In the genomic region with DNA sequence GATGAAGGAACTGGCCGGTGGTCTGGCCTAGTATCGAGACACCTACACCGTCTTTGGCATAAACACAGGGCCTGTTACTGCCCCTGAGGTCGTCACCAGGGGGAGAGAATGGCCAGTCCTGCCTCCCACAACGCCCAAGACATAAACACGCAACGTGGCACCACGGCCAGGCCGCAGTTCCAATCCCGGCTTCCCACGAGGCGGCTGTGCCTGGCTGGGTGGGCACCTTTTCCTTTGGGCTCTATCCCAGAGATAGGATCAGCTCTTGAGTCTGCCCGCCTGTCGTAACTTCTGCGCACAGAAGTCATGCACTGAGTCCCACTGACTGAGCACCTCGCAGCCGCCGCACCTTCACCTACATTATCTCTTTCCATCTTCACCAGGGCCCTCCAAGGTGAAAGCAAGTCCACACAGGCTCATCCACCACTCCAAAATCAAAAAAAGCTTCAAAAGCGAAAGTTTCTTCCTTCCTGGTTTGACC, we compare ENCODE assay signal across 8 cellular contexts. TPM values are rescaled to one million over a fixed set of nuclear protein-coding genes. Genes with fewer than 3 reads are reported as not detected.
DNase-seq lines count a peak whose midpoint lies in the region; ATAC-seq, FAIRE-seq and TF ChIP-seq lines count a peak whose summit lies in the region.

No MANE protein-coding gene starts in this region.

- H3K36me3 Mint-ChIP-seq in WTC11 (peaks cover 23% of the 10 kb centered on the region), glutamatergic neuron (ENCODE audit: unreplicated experiment) (peaks cover 4% of the 10 kb centered on the region)

- POLR2A ChIA-PET in WTC11 (lab: Charles Lee), result no interaction called here

- TF ChIP-seq CTCF in WTC11 (IDR thresholded peaks at IDR 0.05) (no peak), glutamatergic neuron (IDR thresholded peaks at IDR 0.05; ENCODE audit: partially characterized antibody, unreplicated experiment) (no peak)

- ATAC-seq in WTC11, result no peak
- no peak for ATAC-seq in GM19467 (IDR thresholded peaks at IDR 0.05; ENCODE audit: unreplicated experiment)

- H3K4me3 Mint-ChIP-seq in WTC11, result peak overlapping the region; percentile 80
- peak overlapping the region; percentile 97 for H3K4me3 Mint-ChIP-seq in glutamatergic neuron (ENCODE audit: unreplicated experiment)

- CTCF ChIA-PET in WTC11 (lab: Charles Lee), result interaction anchor here (1.1 to 2.0 kb wide), 3 partner anchors 152 to 168 kb away, joined by 3 to 5 read pairs (median 3); no protein-coding TSS in a partner anchor

- H3K27me3 Mint-ChIP-seq in WTC11 (ENCODE audit: low read depth), result peaks cover 21% of the 10 kb centered on the region
- peaks cover 19% of the 10 kb centered on the region for H3K27me3 Mint-ChIP-seq in glutamatergic neuron (ENCODE audit: unreplicated experiment)

- H3K4me1 Mint-ChIP-seq in WTC11, result peaks cover 38% of the 10 kb centered on the region
- H3K4me1 Mint-ChIP-seq in glutamatergic neuron (ENCODE audit: low read depth, unreplicated experiment), result peaks cover 25% of the 10 kb centered on the region

- H3K4me3 ChIP-seq in skeletal muscle cell (ENCODE audit: low read depth, low read length), result peak overlapping the region; percentile 68

- TF ChIP-seq POLR2A in GM12891 (IDR thresholded peaks at IDR 0.05; ENCODE audit: low read depth, low read length), result no peak

- peak; percentile 71 for FAIRE-seq in GM12891 (lab: Jason Lieb, UNC)

- H3K27ac Mint-ChIP-seq in WTC11 (peak overlapping the region; percentile 73), glutamatergic neuron (ENCODE audit: unreplicated experiment) (peak overlapping the region; percentile 81)

- H3K9me3 Mint-ChIP-seq in WTC11 (peaks cover 3% of the 10 kb centered on the region; the same call in 1 of the 2 replicates), glutamatergic neuron (ENCODE audit: unreplicated experiment) (peaks cover 11% of the 10 kb centered on the region)

- DNase-seq in GM12891 (ENCODE audit: insufficient read length, low spot score) (no peak), WTC11 (ENCODE audit: low spot score) (no peak), glutamatergic neuron (no peak), skeletal muscle cell (ENCODE audit: low read depth) (no peak), GDM1 (lab: John Stamatoyannopoulos, UW) (no peak), RPMI8226 (no peak), middle frontal gyrus (ENCODE audit: extremely low spot score, low spot score) (no peak)

TF ChIP-seq in GM12891, 5 proteins besides CTCF, POLR2A, EP300 and RAD21:
- TF ChIP-seq SPI1 (IDR thresholded peaks at IDR 0.05; ENCODE audit: low read depth, low read length), result no peak
- TF ChIP-seq PAX5 (IDR thresholded peaks at IDR 0.05; ENCODE audit: insufficient read depth, low read length, severe bottlenecking), result no peak
- TF ChIP-seq POU2F2 (IDR thresholded peaks at IDR 0.05; ENCODE audit: low read depth, low read length), result no peak
- TF ChIP-seq TAF1 (IDR thresholded peaks at IDR 0.05; ENCODE audit: low read depth, low read length), result no peak
- no peak for TF ChIP-seq POLR2AphosphoS5 (IDR thresholded peaks at IDR 0.05; ENCODE audit: low read depth, low read length)

TF ChIP-seq in WTC11, 78 proteins besides CTCF, POLR2A, EP300 and RAD21:
- TF ChIP-seq, protein P1, sequence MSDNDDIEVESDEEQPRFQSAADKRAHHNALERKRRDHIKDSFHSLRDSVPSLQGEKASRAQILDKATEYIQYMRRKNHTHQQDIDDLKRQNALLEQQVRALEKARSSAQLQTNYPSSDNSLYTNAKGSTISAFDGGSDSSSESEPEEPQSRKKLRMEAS (CRISPR knock-in tag; IDR thresholded peaks at IDR 0.05), result no peak
- TF ChIP-seq FOXP1 (CRISPR knock-in tag; IDR thresholded peaks at IDR 0.05; ENCODE audit: borderline replicate concordance) (no peak), JUN (CRISPR knock-in tag; IDR thresholded peaks at IDR 0.05) (no peak), IRF2 (CRISPR knock-in tag; IDR thresholded peaks at IDR 0.05; ENCODE audit: borderline replicate concordance, low read depth) (no peak), NFE2L1 (CRISPR knock-in tag; IDR thresholded peaks at IDR 0.05) (no peak), ELF4 (CRISPR knock-in tag; IDR thresholded peaks at IDR 0.05; ENCODE audit: low read depth) (no peak), EMX1 (CRISPR knock-in tag; IDR thresholded peaks at IDR 0.05) (no peak)
- TF ChIP-seq, protein P2, sequence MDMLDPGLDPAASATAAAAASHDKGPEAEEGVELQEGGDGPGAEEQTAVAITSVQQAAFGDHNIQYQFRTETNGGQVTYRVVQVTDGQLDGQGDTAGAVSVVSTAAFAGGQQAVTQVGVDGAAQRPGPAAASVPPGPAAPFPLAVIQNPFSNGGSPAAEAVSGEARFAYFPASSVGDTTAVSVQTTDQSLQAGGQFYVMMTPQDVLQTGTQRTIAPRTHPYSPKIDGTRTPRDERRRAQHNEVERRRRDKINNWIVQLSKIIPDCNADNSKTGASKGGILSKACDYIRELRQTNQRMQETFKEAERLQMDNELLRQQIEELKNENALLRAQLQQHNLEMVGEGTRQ (CRISPR knock-in tag; IDR thresholded peaks at IDR 0.05), result no peak
- TF ChIP-seq, protein P3, sequence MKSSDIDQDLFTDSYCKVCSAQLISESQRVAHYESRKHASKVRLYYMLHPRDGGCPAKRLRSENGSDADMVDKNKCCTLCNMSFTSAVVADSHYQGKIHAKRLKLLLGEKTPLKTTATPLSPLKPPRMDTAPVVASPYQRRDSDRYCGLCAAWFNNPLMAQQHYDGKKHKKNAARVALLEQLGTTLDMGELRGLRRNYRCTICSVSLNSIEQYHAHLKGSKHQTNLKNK (CRISPR knock-in tag; IDR thresholded peaks at IDR 0.05), result no peak

RNA-seq across cellular contexts. Expression of a gene that starts 1.1 kb away (rescaled TPM):
- polyA plus RNA-seq in GM12891 (2012; ENCODE audit: low read depth, missing spikeins), result 18.6 TPM
- total RNA-seq in WTC11 (2021) (56.3 to 63.6 TPM (median 60.9 TPM) in 3 replicates), glutamatergic neuron (ENCODE audit: unreplicated experiment) (47.3 TPM)

RNA-seq across cellular contexts. Expression of a gene that starts 52.3 kb away (rescaled TPM):
- 0.18 TPM for polyA plus RNA-seq in GM12891 (2012; ENCODE audit: low read depth, missing spikeins)
- total RNA-seq in WTC11 (2021) (78.7 to 102 TPM (median 99.6 TPM) in 3 replicates), glutamatergic neuron (ENCODE audit: unreplicated experiment) (0.64 TPM)

Comparison
In these comparisons a context has a peak if more than half of its experiments do, and no peak if none do; other contexts are left out.
1. RNA of a gene that starts 52.3 kb away (total RNA-seq): 78.7 to 102 TPM in WTC11; 0.64 TPM in glutamatergic neuron (single experiment); every median in the first group is over 10 times any median in the second.